In the genomic region with DNA sequence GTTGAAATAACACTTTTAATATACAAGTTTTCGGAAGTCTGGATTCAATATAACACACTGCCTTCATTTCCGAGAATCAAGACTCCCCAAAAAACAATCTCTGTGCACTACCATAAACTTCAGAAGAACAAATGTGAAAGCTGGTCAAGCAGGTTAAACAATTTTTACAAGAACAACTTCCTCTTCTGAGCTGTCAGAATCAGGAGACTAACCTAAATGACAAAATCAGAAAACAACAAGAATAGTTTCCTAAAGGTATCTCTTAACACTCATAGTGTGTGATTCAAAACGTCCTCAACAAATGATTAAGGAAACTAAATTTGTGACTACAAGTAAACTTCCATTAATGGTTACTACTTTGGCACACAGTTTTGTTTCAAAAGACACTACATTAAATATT, we compare ENCODE assay signal across 1 cellular context.
TF ChIP-seq lines count a peak whose summit lies in the region.

No MANE protein-coding gene starts in this region.

TF ChIP-seq in HepG2, 621 proteins besides CTCF, POLR2A, EP300 and RAD21:
- TF ChIP-seq, protein P1, sequence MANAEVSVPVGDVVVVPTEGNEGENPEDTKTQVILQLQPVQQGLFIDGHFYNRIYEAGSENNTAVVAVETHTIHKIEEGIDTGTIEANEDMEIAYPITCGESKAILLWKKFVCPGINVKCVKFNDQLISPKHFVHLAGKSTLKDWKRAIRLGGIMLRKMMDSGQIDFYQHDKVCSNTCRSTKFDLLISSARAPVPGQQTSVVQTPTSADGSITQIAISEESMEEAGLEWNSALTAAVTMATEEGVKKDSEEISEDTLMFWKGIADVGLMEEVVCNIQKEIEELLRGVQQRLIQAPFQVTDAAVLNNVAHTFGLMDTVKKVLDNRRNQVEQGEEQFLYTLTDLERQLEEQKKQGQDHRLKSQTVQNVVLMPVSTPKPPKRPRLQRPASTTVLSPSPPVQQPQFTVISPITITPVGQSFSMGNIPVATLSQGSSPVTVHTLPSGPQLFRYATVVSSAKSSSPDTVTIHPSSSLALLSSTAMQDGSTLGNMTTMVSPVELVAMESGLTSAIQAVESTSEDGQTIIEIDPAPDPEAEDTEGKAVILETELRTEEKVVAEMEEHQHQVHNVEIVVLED (CRISPR knock-in tag; IDR thresholded peaks at IDR 0.05; ENCODE audit: borderline replicate concordance): no peak
- TF ChIP-seq, protein P2, sequence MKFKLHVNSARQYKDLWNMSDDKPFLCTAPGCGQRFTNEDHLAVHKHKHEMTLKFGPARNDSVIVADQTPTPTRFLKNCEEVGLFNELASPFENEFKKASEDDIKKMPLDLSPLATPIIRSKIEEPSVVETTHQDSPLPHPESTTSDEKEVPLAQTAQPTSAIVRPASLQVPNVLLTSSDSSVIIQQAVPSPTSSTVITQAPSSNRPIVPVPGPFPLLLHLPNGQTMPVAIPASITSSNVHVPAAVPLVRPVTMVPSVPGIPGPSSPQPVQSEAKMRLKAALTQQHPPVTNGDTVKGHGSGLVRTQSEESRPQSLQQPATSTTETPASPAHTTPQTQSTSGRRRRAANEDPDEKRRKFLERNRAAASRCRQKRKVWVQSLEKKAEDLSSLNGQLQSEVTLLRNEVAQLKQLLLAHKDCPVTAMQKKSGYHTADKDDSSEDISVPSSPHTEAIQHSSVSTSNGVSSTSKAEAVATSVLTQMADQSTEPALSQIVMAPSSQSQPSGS (CRISPR knock-in tag; IDR thresholded peaks at IDR 0.05): no peak
- TF ChIP-seq SIX1 (CRISPR knock-in tag; IDR thresholded peaks at IDR 0.05; ENCODE audit: borderline replicate concordance): no peak
- no peak for TF ChIP-seq RBM39 (IDR thresholded peaks at IDR 0.05; ENCODE audit: low read depth, low read length, poor library complexity, severe bottlenecking)
- TF ChIP-seq, protein P3, sequence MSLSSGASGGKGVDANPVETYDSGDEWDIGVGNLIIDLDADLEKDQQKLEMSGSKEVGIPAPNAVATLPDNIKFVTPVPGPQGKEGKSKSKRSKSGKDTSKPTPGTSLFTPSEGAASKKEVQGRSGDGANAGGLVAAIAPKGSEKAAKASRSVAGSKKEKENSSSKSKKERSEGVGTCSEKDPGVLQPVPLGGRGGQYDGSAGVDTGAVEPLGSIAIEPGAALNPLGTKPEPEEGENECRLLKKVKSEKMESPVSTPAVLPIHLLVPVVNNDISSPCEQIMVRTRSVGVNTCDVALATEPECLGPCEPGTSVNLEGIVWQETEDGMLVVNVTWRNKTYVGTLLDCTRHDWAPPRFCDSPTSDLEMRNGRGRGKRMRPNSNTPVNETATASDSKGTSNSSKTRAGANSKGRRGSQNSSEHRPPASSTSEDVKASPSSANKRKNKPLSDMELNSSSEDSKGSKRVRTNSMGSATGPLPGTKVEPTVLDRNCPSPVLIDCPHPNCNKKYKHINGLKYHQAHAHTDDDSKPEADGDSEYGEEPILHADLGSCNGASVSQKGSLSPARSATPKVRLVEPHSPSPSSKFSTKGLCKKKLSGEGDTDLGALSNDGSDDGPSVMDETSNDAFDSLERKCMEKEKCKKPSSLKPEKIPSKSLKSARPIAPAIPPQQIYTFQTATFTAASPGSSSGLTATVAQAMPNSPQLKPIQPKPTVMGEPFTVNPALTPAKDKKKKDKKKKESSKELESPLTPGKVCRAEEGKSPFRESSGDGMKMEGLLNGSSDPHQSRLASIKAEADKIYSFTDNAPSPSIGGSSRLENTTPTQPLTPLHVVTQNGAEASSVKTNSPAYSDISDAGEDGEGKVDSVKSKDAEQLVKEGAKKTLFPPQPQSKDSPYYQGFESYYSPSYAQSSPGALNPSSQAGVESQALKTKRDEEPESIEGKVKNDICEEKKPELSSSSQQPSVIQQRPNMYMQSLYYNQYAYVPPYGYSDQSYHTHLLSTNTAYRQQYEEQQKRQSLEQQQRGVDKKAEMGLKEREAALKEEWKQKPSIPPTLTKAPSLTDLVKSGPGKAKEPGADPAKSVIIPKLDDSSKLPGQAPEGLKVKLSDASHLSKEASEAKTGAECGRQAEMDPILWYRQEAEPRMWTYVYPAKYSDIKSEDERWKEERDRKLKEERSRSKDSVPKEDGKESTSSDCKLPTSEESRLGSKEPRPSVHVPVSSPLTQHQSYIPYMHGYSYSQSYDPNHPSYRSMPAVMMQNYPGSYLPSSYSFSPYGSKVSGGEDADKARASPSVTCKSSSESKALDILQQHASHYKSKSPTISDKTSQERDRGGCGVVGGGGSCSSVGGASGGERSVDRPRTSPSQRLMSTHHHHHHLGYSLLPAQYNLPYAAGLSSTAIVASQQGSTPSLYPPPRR (CRISPR knock-in tag; IDR thresholded peaks at IDR 0.05; ENCODE audit: borderline replicate concordance): no peak
- no peak for TF ChIP-seq CHCHD3 (CRISPR knock-in tag; IDR thresholded peaks at IDR 0.05)
- TF ChIP-seq ZNF282 (IDR thresholded peaks at IDR 0.05; ENCODE audit: partially characterized antibody): no peak
- TF ChIP-seq GTF3A (CRISPR knock-in tag; conservative IDR thresholded peaks at IDR 0.05): no peak
- no peak for TF ChIP-seq REXO4 (CRISPR knock-in tag; IDR thresholded peaks at IDR 0.05; ENCODE audit: borderline replicate concordance)
- TF ChIP-seq KLF6 (CRISPR knock-in tag; IDR thresholded peaks at IDR 0.05): no peak
- no peak for TF ChIP-seq ZNF292 (CRISPR knock-in tag; IDR thresholded peaks at IDR 0.05; ENCODE audit: borderline replicate concordance, low read depth)
- no peak for TF ChIP-seq ZNF343 (CRISPR knock-in tag; IDR thresholded peaks at IDR 0.05)
- TF ChIP-seq ZNF644 (CRISPR knock-in tag; IDR thresholded peaks at IDR 0.05; ENCODE audit: low read depth): no peak
- no peak for TF ChIP-seq TCF7L2 (IDR thresholded peaks at IDR 0.05; ENCODE audit: low read depth, low read length)
